Comparison of ENCODE assay signal across 1 cellular context in the genomic region with DNA sequence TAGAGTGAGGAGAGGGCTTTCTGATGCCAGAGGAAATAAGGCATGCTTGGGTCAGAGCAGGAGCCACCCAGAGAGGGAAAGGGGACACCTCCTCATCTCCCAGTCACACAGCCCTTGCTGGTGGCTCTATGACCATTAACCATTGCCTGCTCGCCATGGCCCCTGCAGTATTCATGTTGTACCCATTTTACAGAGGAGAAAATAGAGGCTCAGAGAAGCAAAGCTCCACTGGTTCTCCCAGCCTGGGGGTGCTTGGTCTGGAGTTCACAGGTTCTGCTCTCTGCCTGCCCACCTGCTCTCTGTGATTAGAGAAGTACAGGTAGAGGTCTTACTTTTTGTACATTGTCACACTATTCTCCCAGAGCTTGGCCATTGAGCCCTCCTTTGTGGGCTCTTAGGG.
TF ChIP-seq lines count a peak whose summit lies in the region.

No MANE protein-coding gene starts in this region.

TF ChIP-seq in H1, 55 proteins besides CTCF, POLR2A, EP300 and RAD21:
- TF ChIP-seq CREB1 (IDR thresholded peaks at IDR 0.05) (no peak), GTF2F1 (IDR thresholded peaks at IDR 0.05; ENCODE audit: borderline replicate concordance, low read depth, low read length) (no peak), CHD1 (IDR thresholded peaks at IDR 0.05; ENCODE audit: low read depth, low read length) (no peak), KDM1A (IDR thresholded peaks at IDR 0.05; ENCODE audit: borderline replicate concordance, low read length) (peak; percentile 72; the same call in 1 of the 2 replicates)
- TF ChIP-seq, protein P1, sequence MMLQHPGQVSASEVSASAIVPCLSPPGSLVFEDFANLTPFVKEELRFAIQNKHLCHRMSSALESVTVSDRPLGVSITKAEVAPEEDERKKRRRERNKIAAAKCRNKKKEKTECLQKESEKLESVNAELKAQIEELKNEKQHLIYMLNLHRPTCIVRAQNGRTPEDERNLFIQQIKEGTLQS (IDR thresholded peaks at IDR 0.05; ENCODE audit: insufficient read depth, low read depth, low read length): no peak
